In genomic region chr15:100668321-100668690, GRCh38 we compare ENCODE assay signal across 15 cellular contexts.
DNase-seq lines count a peak whose midpoint lies in the region; ATAC-seq and TF ChIP-seq lines count a peak whose summit lies in the region.
"Had no signal": no experiment of that assay in that cellular context is flagged by ENCODE, and none has a peak within 500 bp of the region (broad histone marks: within the 10 kb centered on the region; RNA-seq: fewer than 3 reads in every experiment).

No MANE protein-coding gene starts in this region.

- H3K14ac ChIP-seq in H9 (ENCODE audit: insufficient read depth, low read length): no peak overlapping the region

- no peak overlapping the region for H3K4ac ChIP-seq in H9 (ENCODE audit: low read depth, low read length)

- no peaks in the 10 kb centered on the region for H4K20me1 ChIP-seq in H9 (ENCODE audit: control insufficient read depth, insufficient read depth, insufficient read length)
- H4K20me1 ChIP-seq: BLaER1 had no signal

- TF ChIP-seq CTCF in H9 (conservative IDR thresholded peaks at IDR 0.05) (no peak), sigmoid colon (IDR thresholded peaks at IDR 0.05) (no peak)

- intact Hi-C loops in sigmoid colon (cut with DNase I): no loop called here
- intact Hi-C loops in sciatic nerve (cut with DNase I): no loop called here

- H3K36me3 Mint-ChIP-seq in H9 (ENCODE audit: insufficient read depth in 1 of 3, low read depth in 3 of 3): no peaks in the 10 kb centered on the region

- H2AK5ac ChIP-seq in H9 (ENCODE audit: insufficient read length, low read length): no peak overlapping the region

- H3K18ac ChIP-seq in H9 (ENCODE audit: insufficient read length, low read depth, low read length): no peak overlapping the region

- H3K27ac Mint-ChIP-seq in H9: no peak overlapping the region

- H4K8ac ChIP-seq in H9 (replicated peaks; ENCODE audit: insufficient read length, low read depth, low read length): no peak overlapping the region

- no peak overlapping the region for H3K4me3 Mint-ChIP-seq in H9

- H4K91ac ChIP-seq in H9 (ENCODE audit: insufficient read length, low read depth, low read length): no peak overlapping the region

- no peak overlapping the region for H2BK20ac ChIP-seq in H9 (ENCODE audit: low read depth, low read length, poor library complexity, severe bottlenecking)

- H2BK12ac ChIP-seq in H9 (ENCODE audit: insufficient read length, low read depth, low read length): no peak overlapping the region

- TF ChIP-seq POLR2A in sigmoid colon (IDR thresholded peaks at IDR 0.05): no peak

- no peak overlapping the region for H3K56ac ChIP-seq in H9 (ENCODE audit: insufficient read length, low read depth, low read length)

- H3K9me3 ChIP-seq in H9 (ENCODE audit: control insufficient read depth, low read depth, low read length): no peaks in the 10 kb centered on the region
- H3K9me3 ChIP-seq in SJSA1 (replicated peaks): no peaks in the 10 kb centered on the region
- H3K9me3 ChIP-seq in muscle layer of colon (ENCODE audit: low read length): no peaks in the 10 kb centered on the region
- H3K9me3 ChIP-seq in sigmoid colon: no peaks in the 10 kb centered on the region
- H3K9me3 ChIP-seq: BLaER1 had no signal

- H3K9ac ChIP-seq in H9 (ENCODE audit: extremely low read depth, insufficient read length, low read length) (no peak overlapping the region), muscle layer of colon (ENCODE audit: low read length) (no peak overlapping the region)
- H3K9ac ChIP-seq: BLaER1 had no signal

- H3K27me3 ChIP-seq in H9 (ENCODE audit: insufficient read depth, low read length): no peaks in the 10 kb centered on the region
- H3K27me3 ChIP-seq in SJSA1 (replicated peaks): no peaks in the 10 kb centered on the region
- no peaks in the 10 kb centered on the region for H3K27me3 ChIP-seq in muscle layer of colon (ENCODE audit: control insufficient read depth in 1 of 2, insufficient read depth in 2 of 2, low read length in 2 of 2)
- H3K27me3 ChIP-seq in sigmoid colon: no peaks in the 10 kb centered on the region
- H3K27me3 ChIP-seq: BLaER1 had no signal

- H3K4me1 ChIP-seq in H9 (ENCODE audit: insufficient read depth, low read length): no peaks in the 10 kb centered on the region
- peaks cover 47% of the 10 kb centered on the region for H3K4me1 ChIP-seq in SJSA1 (replicated peaks)
- H3K4me1 ChIP-seq in muscle layer of colon (ENCODE audit: insufficient read depth, low read length): peaks cover 10% of the 10 kb centered on the region
- H3K4me1 ChIP-seq in sigmoid colon: peaks cover 0 to 41% (median 20%) of the 10 kb centered on the region in 4 donors
- H3K4me1 ChIP-seq: BLaER1 had no signal

- H3K79me1 ChIP-seq in H9 (ENCODE audit: insufficient read depth, low read depth, low read length, poor library complexity, severe bottlenecking): no peaks in the 10 kb centered on the region

- H3K27ac ChIP-seq in H9 (ENCODE audit: insufficient read length, low read depth, low read length): no peak overlapping the region
- peak overlapping the region; percentile 67 for H3K27ac ChIP-seq in SJSA1
- H3K27ac ChIP-seq in muscle layer of colon (ENCODE audit: low read depth, low read length): peak overlapping the region; percentile 49
- H3K27ac ChIP-seq in sigmoid colon: peak overlapping the region; percentile 57 to 71 (median 62)
- H3K27ac ChIP-seq: BLaER1 had no signal

- H3K27me3 Mint-ChIP-seq in H9 (ENCODE audit: low read depth): peaks cover 2% of the 10 kb centered on the region

- WGBS in H9 (ENCODE audit: extremely low coverage, insufficient read length, low lambda C conversion rate): no CpG with 5 or more reads among the region's 7 CpGs
- 75 to 77% methylated on average over 7 of the region's 7 CpGs for WGBS in sigmoid colon, 2 donors

- no peak overlapping the region for H2AFZ ChIP-seq in H9 (ENCODE audit: low read length)

- H3K4me3 ChIP-seq in SJSA1 (no peak overlapping the region), muscle layer of colon (ENCODE audit: low read depth in 1 of 2, low read length in 2 of 2) (no peak overlapping the region), sigmoid colon (no peak overlapping the region)
- H3K4me3 ChIP-seq: BLaER1 had no signal

- H3K4me2 ChIP-seq in H9 (ENCODE audit: insufficient read depth, insufficient read length, low read length): no peak overlapping the region
- H3K4me2 ChIP-seq: BLaER1 had no signal

- no peak overlapping the region for H3K23ac ChIP-seq in H9 (ENCODE audit: insufficient read length, low read depth, low read length)

- no peaks in the 10 kb centered on the region for H3K79me2 ChIP-seq in H9 (ENCODE audit: insufficient read depth, low read length)

- no peak for TF ChIP-seq EP300 in sigmoid colon (IDR thresholded peaks at IDR 0.05)

- H3K36me3 ChIP-seq in SJSA1: no peaks in the 10 kb centered on the region
- no peaks in the 10 kb centered on the region for H3K36me3 ChIP-seq in muscle layer of colon (ENCODE audit: insufficient read depth, low read length)
- no peaks in the 10 kb centered on the region for H3K36me3 ChIP-seq in sigmoid colon
- H3K36me3 ChIP-seq: BLaER1 had no signal

- DNase-seq in H9 (peak; percentile 13), SJSA1 (ENCODE audit: low read depth in 1 of 2, low spot score in 2 of 2) (no peak), sigmoid colon (no peak), NCI-H226 (no peak), sciatic nerve (ENCODE audit: low spot score) (no peak), CD1c-positive myeloid dendritic cell (ENCODE audit: extremely low spot score) (no peak)
- DNase-seq: MM.1S, NCI-H1105, NCI-H1694 treated with DMSO at 0.1 percent for 48 hours, NCI-H446 treated with DMSO at 0.1 percent for 48 hours, NCI-H774, SHP77 had no signal

- no peak overlapping the region for H4K5ac ChIP-seq in H9 (ENCODE audit: insufficient read length, low read depth, low read length)

- H3T11ph ChIP-seq in H9 (ENCODE audit: low read length): no peak overlapping the region

- no peak overlapping the region for H2BK120ac ChIP-seq in H9 (ENCODE audit: low read depth, low read length, poor library complexity, severe bottlenecking)

- no peak overlapping the region for H2BK15ac ChIP-seq in H9 (ENCODE audit: low read depth, low read length)

- ATAC-seq in sciatic nerve: no peak
- ATAC-seq: HepG2 had no signal

- peaks cover 9 to 10% of the 10 kb centered on the region in 2 experiments; a peak in 3 of 4 replicates for H3K4me1 Mint-ChIP-seq in H9

- H2BK5ac ChIP-seq in H9 (ENCODE audit: insufficient read length, low read length): no peak overlapping the region

- no peaks in the 10 kb centered on the region for H3K23me2 ChIP-seq in H9 (ENCODE audit: insufficient read length, low read depth, low read length, poor library complexity, severe bottlenecking)

- H3K9me3 Mint-ChIP-seq in H9: no peaks in the 10 kb centered on the region
